8 cellular contexts compared by ENCODE assay signal in genomic region chr19:7925171-7925837, GRCh38. TPM values are rescaled to one million over a fixed set of nuclear protein-coding genes. Genes with fewer than 3 reads are reported as not detected.
DNase-seq lines count a peak whose midpoint lies in the region; ATAC-seq and TF ChIP-seq lines count a peak whose summit lies in the region.

No MANE protein-coding gene starts in this region.

- H3K14ac ChIP-seq in neuronal stem cell (ENCODE audit: low read length): peak overlapping the region; percentile 94

- peak overlapping the region; percentile 82 for H2BK5ac ChIP-seq in neuronal stem cell (ENCODE audit: low read length)

- H3K4me3 Mint-ChIP-seq in activated T-cell treated with anti-CD3 and anti-CD28 coated beads, Interleukin-2, amount 50 U/mL, for 24 hours: peak overlapping the region; percentile 72

- H3K79me1 ChIP-seq in neuronal stem cell (ENCODE audit: low read depth, low read length): peaks cover 19% of the 10 kb centered on the region

- H2BK12ac ChIP-seq in neuronal stem cell (ENCODE audit: low read length): no peak overlapping the region

- H2AFZ ChIP-seq in fibroblast of lung (ENCODE audit: low read length) (no peak overlapping the region), neuronal stem cell (ENCODE audit: low read length) (peak overlapping the region; percentile 65)

- peak overlapping the region; percentile 90 for H2AK5ac ChIP-seq in neuronal stem cell (ENCODE audit: low read depth, low read length)

- H3K4me1 ChIP-seq in HUES64 (ENCODE audit: insufficient read depth, low read length) (no peaks in the 10 kb centered on the region), fibroblast of lung (ENCODE audit: control insufficient read depth, extremely low read depth, insufficient read depth, low read length) (peaks cover 30% of the 10 kb centered on the region), neuronal stem cell (ENCODE audit: control insufficient read depth in 2 of 2, insufficient read depth in 1 of 2, low read depth in 1 of 2, low read length in 2 of 2) (peaks cover 17 to 27% of the 10 kb centered on the region in 2 donors)

- H3K18ac ChIP-seq in neuronal stem cell (ENCODE audit: low read length): peak overlapping the region; percentile 97

- no peak overlapping the region for H4K91ac ChIP-seq in neuronal stem cell (ENCODE audit: low read depth, low read length, poor library complexity)

- peak overlapping the region; percentile 54 for H3K4me2 ChIP-seq in fibroblast of lung (ENCODE audit: extremely low read depth, insufficient read depth, low read length)
- H3K4me2 ChIP-seq in neuronal stem cell (ENCODE audit: insufficient read depth, low read length, poor library complexity, severe bottlenecking): peak overlapping the region; percentile 93

- DNase-seq in COR-L47 (lab: John Stamatoyannopoulos, UW) (peak; percentile 75), fibroblast of lung (ENCODE audit: low read depth in 2 of 2) (peak; percentile 51 to 71), neuronal stem cell (ENCODE audit: low spot score) (peak; percentile 94), superior temporal gyrus (ENCODE audit: extremely low spot score) (peak; percentile 26)
- peak; percentile 85 for DNase-seq in activated T-cell treated with anti-CD3 and anti-CD28 coated beads, Interleukin-2, amount 50 U/mL, for 24 hours

- peaks cover 38% of the 10 kb centered on the region for H3K4me1 Mint-ChIP-seq in activated T-cell treated with anti-CD3 and anti-CD28 coated beads, Interleukin-2, amount 50 U/mL, for 24 hours (ENCODE audit: low read depth)

- peak overlapping the region; percentile 96 for H4K8ac ChIP-seq in neuronal stem cell (ENCODE audit: low read depth, low read length)

- H3K9ac ChIP-seq in HUES64 (ENCODE audit: low read depth, low read length) (peak overlapping the region; percentile 66), fibroblast of lung (ENCODE audit: insufficient read depth, low read length) (no peak overlapping the region), neuronal stem cell (ENCODE audit: low read depth, low read length, poor library complexity) (peak overlapping the region; percentile 95)

- TF ChIP-seq CTCF in fibroblast of lung (conservative IDR thresholded peaks at IDR 0.05 in 1 of 2, IDR thresholded peaks at IDR 0.05 in 1 of 2; ENCODE audit: low read depth in 1 of 2, low read length in 2 of 2): peak; percentile 51 to 65

- H3K9me3 Mint-ChIP-seq in activated T-cell treated with anti-CD3 and anti-CD28 coated beads, Interleukin-2, amount 50 U/mL, for 24 hours: no peaks in the 10 kb centered on the region

- H3K4ac ChIP-seq in neuronal stem cell (ENCODE audit: low read length): no peak overlapping the region

- no peak overlapping the region for H2BK120ac ChIP-seq in neuronal stem cell (ENCODE audit: low read depth, low read length)

- peaks cover 17% of the 10 kb centered on the region for H3K36me3 ChIP-seq in HUES64 (ENCODE audit: insufficient read depth, low read length)
- peaks cover 12% of the 10 kb centered on the region for H3K36me3 ChIP-seq in fibroblast of lung (ENCODE audit: control insufficient read depth, insufficient read depth, low read length)
- H3K36me3 ChIP-seq in neuronal stem cell (replicated peaks in 1 of 2; ENCODE audit: control insufficient read depth in 2 of 2, insufficient read depth in 2 of 2, low read length in 2 of 2): peaks cover 23 to 51% of the 10 kb centered on the region in 2 donors

- peak overlapping the region; percentile 60 for H3K4me3 ChIP-seq in HUES64 (ENCODE audit: low read length)
- H3K4me3 ChIP-seq in fibroblast of lung (replicated peaks in 1 of 4; ENCODE audit: control extremely low read depth in 1 of 4, insufficient read depth in 1 of 4, low read depth in 3 of 4, low read length in 4 of 4): peak overlapping the region in 2 of 4 experiments; percentile 15 to 42
- peak overlapping the region; percentile 51 to 94 for H3K4me3 ChIP-seq in neuronal stem cell (ENCODE audit: low read length in 2 of 2)

- no peak for ATAC-seq in GM19467 (IDR thresholded peaks at IDR 0.05; ENCODE audit: unreplicated experiment)

- H2BK15ac ChIP-seq in neuronal stem cell (ENCODE audit: low read length): peak overlapping the region; percentile 75

- peak overlapping the region; percentile 85 for H3K23ac ChIP-seq in neuronal stem cell (ENCODE audit: low read depth, low read length, poor library complexity)

- peaks cover 3% of the 10 kb centered on the region for H3K79me2 ChIP-seq in fibroblast of lung (ENCODE audit: control insufficient read depth, insufficient read depth, low read length)

- H3K27ac Mint-ChIP-seq in activated T-cell treated with anti-CD3 and anti-CD28 coated beads, Interleukin-2, amount 50 U/mL, for 24 hours: peak overlapping the region; percentile 90

- no peaks in the 10 kb centered on the region for H4K20me1 ChIP-seq in fibroblast of lung (ENCODE audit: control insufficient read depth, extremely low read depth, insufficient read depth, low read length)

- under 1% methylated on average over 95 of the region's 95 CpGs for WGBS in HUES64
- WGBS in neuronal stem cell (ENCODE audit: extremely low coverage in 2 of 2, insufficient read length in 2 of 2, insufficient replicate concordance in 1 of 2), 2 donors: no CpG with 5 or more reads among the region's 95 CpGs

- no peaks in the 10 kb centered on the region for H3K27me3 Mint-ChIP-seq in activated T-cell treated with anti-CD3 and anti-CD28 coated beads, Interleukin-2, amount 50 U/mL, for 24 hours

- no peak overlapping the region for H3K27ac ChIP-seq in HUES64 (ENCODE audit: low read depth, low read length)
- H3K27ac ChIP-seq in fibroblast of lung (ENCODE audit: insufficient read depth, low read length): no peak overlapping the region
- H3K27ac ChIP-seq in neuronal stem cell (replicated peaks; ENCODE audit: low read length): peak overlapping the region; percentile 85

- H3K9me3 ChIP-seq in HUES64 (ENCODE audit: insufficient read depth, low read depth, low read length) (no peaks in the 10 kb centered on the region), fibroblast of lung (ENCODE audit: control insufficient read depth, insufficient read depth, low read depth, low read length) (no peaks in the 10 kb centered on the region), neuronal stem cell (replicated peaks in 1 of 2; ENCODE audit: control insufficient read depth in 2 of 2, insufficient read depth in 1 of 2, low read depth in 1 of 2, low read length in 2 of 2) (no peaks in the 10 kb centered on the region)

- H3K27me3 ChIP-seq in HUES64 (ENCODE audit: insufficient read depth, low read length): no peaks in the 10 kb centered on the region
- no peaks in the 10 kb centered on the region for H3K27me3 ChIP-seq in fibroblast of lung (ENCODE audit: control insufficient read depth, insufficient read depth, low read length)
- H3K27me3 ChIP-seq in neuronal stem cell (ENCODE audit: control insufficient read depth in 3 of 3, insufficient read depth in 3 of 3, low read depth in 1 of 3, low read length in 3 of 3): no peaks in the 10 kb centered on the region

- peaks cover 45% of the 10 kb centered on the region for H3K36me3 Mint-ChIP-seq in activated T-cell treated with anti-CD3 and anti-CD28 coated beads, Interleukin-2, amount 50 U/mL, for 24 hours (ENCODE audit: low read depth)

TF ChIP-seq in PFSK-1, 5 proteins besides CTCF, POLR2A, EP300 and RAD21 (continues in another document):
- peak; percentile 39; the same call in 1 of the 2 replicates for TF ChIP-seq TAF1 (IDR thresholded peaks at IDR 0.05; ENCODE audit: borderline replicate concordance, insufficient read depth, low read length)
- 0 out of 2 replicates have a peak, but pooled peaks have one; percentile 42 for TF ChIP-seq SIN3A (IDR thresholded peaks at IDR 0.05; ENCODE audit: borderline replicate concordance, insufficient read depth, low read length)
- TF ChIP-seq POLR2AphosphoS5 (IDR thresholded peaks at IDR 0.05; ENCODE audit: low read depth, low read length): peak; percentile 56

RNA-seq across cellular contexts. Expression of gene CTXN1, which starts 0.6 kb away (rescaled TPM):
- 64.0 TPM for polyA plus RNA-seq in HUES64 (2013, experiment 1 of 2)
- polyA plus RNA-seq in HUES64 (2013, experiment 2 of 2): 68.7 TPM
- 104 TPM for polyA plus RNA-seq in PFSK-1 (2012; ENCODE audit: insufficient read length, low read depth)
- 0.66 and 0.77 TPM in 2 replicates for total RNA-seq in fibroblast of lung
- polyA plus RNA-seq in fibroblast of lung: 0.85 and 1.1 TPM in 2 replicates
- 4.9 and 9.1 TPM in 2 replicates for polyA plus RNA-seq in fibroblast of lung (2012)
- 0.93 and 1.6 TPM in 2 replicates for polyA minus RNA-seq in fibroblast of lung (ENCODE audit: low replicate concordance)
- 136 TPM for polyA plus RNA-seq in neuronal stem cell (2013, experiment 1 of 2)
- 129 TPM for polyA plus RNA-seq in neuronal stem cell (2013, experiment 2 of 2)

RNA-seq across cellular contexts. Expression of gene SNAPC2, which starts 5.2 kb away (rescaled TPM):
- 16.9 TPM for polyA plus RNA-seq in HUES64 (2013, experiment 1 of 2)
- 22.9 TPM for polyA plus RNA-seq in HUES64 (2013, experiment 2 of 2)
- polyA plus RNA-seq in PFSK-1 (2012; ENCODE audit: insufficient read length, low read depth): 188 TPM
- total RNA-seq in fibroblast of lung: 11.4 and 12.8 TPM in 2 replicates
- 13.4 and 15.6 TPM in 2 replicates for polyA plus RNA-seq in fibroblast of lung
- polyA plus RNA-seq in fibroblast of lung (2012): 25.5 and 41.2 TPM in 2 replicates
- 27.1 and 28.7 TPM in 2 replicates for polyA minus RNA-seq in fibroblast of lung (ENCODE audit: low replicate concordance)
- polyA plus RNA-seq in neuronal stem cell (2013, experiment 1 of 2): 35.6 TPM
- 32.9 TPM for polyA plus RNA-seq in neuronal stem cell (2013, experiment 2 of 2)

RNA-seq across cellular contexts. Expression of gene TGFBR3L, which starts 10.7 kb away (rescaled TPM):
- 0.40 TPM for polyA plus RNA-seq in HUES64 (2013, experiment 1 of 2)
- polyA plus RNA-seq in HUES64 (2013, experiment 2 of 2): 1.5 TPM
- 3.0 TPM for polyA plus RNA-seq in PFSK-1 (2012; ENCODE audit: insufficient read length, low read depth)
- total RNA-seq in fibroblast of lung: 1.0 and 1.3 TPM in 2 replicates
- 0.35 TPM in 1 of 2 replicates, not detected in the other for polyA plus RNA-seq in fibroblast of lung
- 2.0 and 5.7 TPM in 2 replicates for polyA plus RNA-seq in fibroblast of lung (2012)
- not detected in 2 replicates for polyA minus RNA-seq in fibroblast of lung (ENCODE audit: low replicate concordance)
- 1.3 TPM for polyA plus RNA-seq in neuronal stem cell (2013, experiment 1 of 2)
- 1.9 TPM for polyA plus RNA-seq in neuronal stem cell (2013, experiment 2 of 2)

RNA-seq across cellular contexts. Expression of gene TIMM44, which starts 18.2 kb away (rescaled TPM):
- 64.3 TPM for polyA plus RNA-seq in HUES64 (2013, experiment 1 of 2)
- polyA plus RNA-seq in HUES64 (2013, experiment 2 of 2): 53.5 TPM
- polyA plus RNA-seq in PFSK-1 (2012; ENCODE audit: insufficient read length, low read depth): 633 TPM
- 53.9 and 56.1 TPM in 2 replicates for total RNA-seq in fibroblast of lung
- polyA plus RNA-seq in fibroblast of lung: 29.5 and 32.3 TPM in 2 replicates
- polyA plus RNA-seq in fibroblast of lung (2012): 36.8 and 41.2 TPM in 2 replicates
- polyA minus RNA-seq in fibroblast of lung (ENCODE audit: low replicate concordance): 9.6 and 21.4 TPM in 2 replicates
- polyA plus RNA-seq in neuronal stem cell (2013, experiment 1 of 2): 50.7 TPM
- polyA plus RNA-seq in neuronal stem cell (2013, experiment 2 of 2): 56.0 TPM

RNA-seq across cellular contexts. Expression of gene MAP2K7, which starts 21.6 kb away (rescaled TPM):
- 29.0 TPM for polyA plus RNA-seq in HUES64 (2013, experiment 1 of 2)
- 24.5 TPM for polyA plus RNA-seq in HUES64 (2013, experiment 2 of 2)
- polyA plus RNA-seq in PFSK-1 (2012; ENCODE audit: insufficient read length, low read depth): 98.9 TPM
- 8.7 and 10.4 TPM in 2 replicates for total RNA-seq in fibroblast of lung
- polyA plus RNA-seq in fibroblast of lung: 7.8 and 8.5 TPM in 2 replicates
- 15.5 and 15.8 TPM in 2 replicates for polyA plus RNA-seq in fibroblast of lung (2012)
- polyA minus RNA-seq in fibroblast of lung (ENCODE audit: low replicate concordance): 8.6 and 19.5 TPM in 2 replicates
- 32.5 TPM for polyA plus RNA-seq in neuronal stem cell (2013, experiment 1 of 2)
- 32.3 TPM for polyA plus RNA-seq in neuronal stem cell (2013, experiment 2 of 2)

Comparison
In these comparisons a context has a peak if more than half of its experiments do, and no peak if none do; other contexts are left out.
1. DNase-seq: peak in every context shown above with its lines; median percentile 94 in neuronal stem cell; 85 in activated T-cell treated with anti-CD3 and anti-CD28 coated beads, Interleukin-2, amount 50 U/mL, for 24 hours; 75 in COR-L47; 61 in fibroblast of lung; 26 in superior temporal gyrus.